Comparison of ENCODE assay signal across 2 cellular contexts in the genomic region with DNA sequence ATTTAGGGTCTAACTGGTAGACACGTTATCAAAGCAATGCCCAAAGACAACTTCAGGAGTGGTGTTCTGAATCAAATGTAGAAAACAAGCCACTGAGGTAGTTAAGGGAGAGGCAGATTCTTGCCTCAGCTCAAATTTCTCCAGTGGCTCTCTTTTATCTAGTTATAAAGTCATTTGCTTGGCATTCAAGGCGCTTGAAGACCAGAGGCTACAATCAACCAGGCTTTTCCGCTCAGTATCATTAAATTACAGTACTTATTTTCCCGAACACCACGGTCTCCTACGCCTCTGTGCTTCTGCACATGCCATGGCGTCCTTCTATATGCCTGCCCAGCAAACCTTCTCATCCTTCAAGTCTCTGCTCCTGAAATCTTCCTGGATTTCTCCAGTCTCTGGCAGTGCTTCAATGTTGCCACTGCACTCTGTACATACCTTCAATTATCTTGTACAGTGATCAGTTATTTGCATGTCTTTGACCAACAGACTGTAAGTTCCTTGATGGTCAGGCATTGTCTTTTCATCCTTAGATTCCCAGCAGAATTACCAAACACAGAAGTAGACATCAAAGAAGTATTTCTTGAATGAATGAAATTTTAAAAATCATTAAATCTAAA.
TF ChIP-seq lines count a peak whose summit lies in the region.

No MANE protein-coding gene starts in this region.

TF ChIP-seq in SK-N-SH, 30 proteins besides CTCF, POLR2A, EP300 and RAD21 (continued from another document):
- TF ChIP-seq, protein P1, sequence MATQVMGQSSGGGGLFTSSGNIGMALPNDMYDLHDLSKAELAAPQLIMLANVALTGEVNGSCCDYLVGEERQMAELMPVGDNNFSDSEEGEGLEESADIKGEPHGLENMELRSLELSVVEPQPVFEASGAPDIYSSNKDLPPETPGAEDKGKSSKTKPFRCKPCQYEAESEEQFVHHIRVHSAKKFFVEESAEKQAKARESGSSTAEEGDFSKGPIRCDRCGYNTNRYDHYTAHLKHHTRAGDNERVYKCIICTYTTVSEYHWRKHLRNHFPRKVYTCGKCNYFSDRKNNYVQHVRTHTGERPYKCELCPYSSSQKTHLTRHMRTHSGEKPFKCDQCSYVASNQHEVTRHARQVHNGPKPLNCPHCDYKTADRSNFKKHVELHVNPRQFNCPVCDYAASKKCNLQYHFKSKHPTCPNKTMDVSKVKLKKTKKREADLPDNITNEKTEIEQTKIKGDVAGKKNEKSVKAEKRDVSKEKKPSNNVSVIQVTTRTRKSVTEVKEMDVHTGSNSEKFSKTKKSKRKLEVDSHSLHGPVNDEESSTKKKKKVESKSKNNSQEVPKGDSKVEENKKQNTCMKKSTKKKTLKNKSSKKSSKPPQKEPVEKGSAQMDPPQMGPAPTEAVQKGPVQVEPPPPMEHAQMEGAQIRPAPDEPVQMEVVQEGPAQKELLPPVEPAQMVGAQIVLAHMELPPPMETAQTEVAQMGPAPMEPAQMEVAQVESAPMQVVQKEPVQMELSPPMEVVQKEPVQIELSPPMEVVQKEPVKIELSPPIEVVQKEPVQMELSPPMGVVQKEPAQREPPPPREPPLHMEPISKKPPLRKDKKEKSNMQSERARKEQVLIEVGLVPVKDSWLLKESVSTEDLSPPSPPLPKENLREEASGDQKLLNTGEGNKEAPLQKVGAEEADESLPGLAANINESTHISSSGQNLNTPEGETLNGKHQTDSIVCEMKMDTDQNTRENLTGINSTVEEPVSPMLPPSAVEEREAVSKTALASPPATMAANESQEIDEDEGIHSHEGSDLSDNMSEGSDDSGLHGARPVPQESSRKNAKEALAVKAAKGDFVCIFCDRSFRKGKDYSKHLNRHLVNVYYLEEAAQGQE (IDR thresholded peaks at IDR 0.05; ENCODE audit: low read depth, low read length): no peak
- TF ChIP-seq NRF1 (IDR thresholded peaks at IDR 0.05; ENCODE audit: low read depth, low read length): no peak
- TF ChIP-seq NFIC (IDR thresholded peaks at IDR 0.05; ENCODE audit: borderline replicate concordance): no peak
- TF ChIP-seq TAF1 (IDR thresholded peaks at IDR 0.05; ENCODE audit: borderline replicate concordance, low read depth, low read length): no peak
- TF ChIP-seq JUND (IDR thresholded peaks at IDR 0.05): no peak
- TF ChIP-seq, protein P2, sequence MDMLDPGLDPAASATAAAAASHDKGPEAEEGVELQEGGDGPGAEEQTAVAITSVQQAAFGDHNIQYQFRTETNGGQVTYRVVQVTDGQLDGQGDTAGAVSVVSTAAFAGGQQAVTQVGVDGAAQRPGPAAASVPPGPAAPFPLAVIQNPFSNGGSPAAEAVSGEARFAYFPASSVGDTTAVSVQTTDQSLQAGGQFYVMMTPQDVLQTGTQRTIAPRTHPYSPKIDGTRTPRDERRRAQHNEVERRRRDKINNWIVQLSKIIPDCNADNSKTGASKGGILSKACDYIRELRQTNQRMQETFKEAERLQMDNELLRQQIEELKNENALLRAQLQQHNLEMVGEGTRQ (IDR thresholded peaks at IDR 0.05; ENCODE audit: borderline replicate concordance, low read depth, low read length): no peak
- TF ChIP-seq RFX5 (IDR thresholded peaks at IDR 0.05; ENCODE audit: low read length): no peak
- no peak for TF ChIP-seq GATA2 (CRISPR knock-in tag; IDR thresholded peaks at IDR 0.05)

TF ChIP-seq in SK-N-SH treated with all-trans-retinoic acid at 6 μM for 48 hours, 23 proteins besides CTCF, POLR2A, EP300 and RAD21 (continued from another document):
- TF ChIP-seq, protein P3, sequence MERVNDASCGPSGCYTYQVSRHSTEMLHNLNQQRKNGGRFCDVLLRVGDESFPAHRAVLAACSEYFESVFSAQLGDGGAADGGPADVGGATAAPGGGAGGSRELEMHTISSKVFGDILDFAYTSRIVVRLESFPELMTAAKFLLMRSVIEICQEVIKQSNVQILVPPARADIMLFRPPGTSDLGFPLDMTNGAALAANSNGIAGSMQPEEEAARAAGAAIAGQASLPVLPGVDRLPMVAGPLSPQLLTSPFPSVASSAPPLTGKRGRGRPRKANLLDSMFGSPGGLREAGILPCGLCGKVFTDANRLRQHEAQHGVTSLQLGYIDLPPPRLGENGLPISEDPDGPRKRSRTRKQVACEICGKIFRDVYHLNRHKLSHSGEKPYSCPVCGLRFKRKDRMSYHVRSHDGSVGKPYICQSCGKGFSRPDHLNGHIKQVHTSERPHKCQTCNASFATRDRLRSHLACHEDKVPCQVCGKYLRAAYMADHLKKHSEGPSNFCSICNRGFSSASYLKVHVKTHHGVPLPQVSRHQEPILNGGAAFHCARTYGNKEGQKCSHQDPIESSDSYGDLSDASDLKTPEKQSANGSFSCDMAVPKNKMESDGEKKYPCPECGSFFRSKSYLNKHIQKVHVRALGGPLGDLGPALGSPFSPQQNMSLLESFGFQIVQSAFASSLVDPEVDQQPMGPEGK (CRISPR knock-in tag; IDR thresholded peaks at IDR 0.05; ENCODE audit: borderline replicate concordance): no peak
- TF ChIP-seq, protein P4, sequence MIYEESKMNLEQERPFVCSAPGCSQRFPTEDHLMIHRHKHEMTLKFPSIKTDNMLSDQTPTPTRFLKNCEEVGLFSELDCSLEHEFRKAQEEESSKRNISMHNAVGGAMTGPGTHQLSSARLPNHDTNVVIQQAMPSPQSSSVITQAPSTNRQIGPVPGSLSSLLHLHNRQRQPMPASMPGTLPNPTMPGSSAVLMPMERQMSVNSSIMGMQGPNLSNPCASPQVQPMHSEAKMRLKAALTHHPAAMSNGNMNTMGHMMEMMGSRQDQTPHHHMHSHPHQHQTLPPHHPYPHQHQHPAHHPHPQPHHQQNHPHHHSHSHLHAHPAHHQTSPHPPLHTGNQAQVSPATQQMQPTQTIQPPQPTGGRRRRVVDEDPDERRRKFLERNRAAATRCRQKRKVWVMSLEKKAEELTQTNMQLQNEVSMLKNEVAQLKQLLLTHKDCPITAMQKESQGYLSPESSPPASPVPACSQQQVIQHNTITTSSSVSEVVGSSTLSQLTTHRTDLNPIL (CRISPR knock-in tag; IDR thresholded peaks at IDR 0.05; ENCODE audit: low read depth): no peak
- TF ChIP-seq RARB (CRISPR knock-in tag; IDR thresholded peaks at IDR 0.05) (no peak), PPARA (CRISPR knock-in tag; IDR thresholded peaks at IDR 0.05; ENCODE audit: borderline replicate concordance) (no peak)
- TF ChIP-seq, protein P5, sequence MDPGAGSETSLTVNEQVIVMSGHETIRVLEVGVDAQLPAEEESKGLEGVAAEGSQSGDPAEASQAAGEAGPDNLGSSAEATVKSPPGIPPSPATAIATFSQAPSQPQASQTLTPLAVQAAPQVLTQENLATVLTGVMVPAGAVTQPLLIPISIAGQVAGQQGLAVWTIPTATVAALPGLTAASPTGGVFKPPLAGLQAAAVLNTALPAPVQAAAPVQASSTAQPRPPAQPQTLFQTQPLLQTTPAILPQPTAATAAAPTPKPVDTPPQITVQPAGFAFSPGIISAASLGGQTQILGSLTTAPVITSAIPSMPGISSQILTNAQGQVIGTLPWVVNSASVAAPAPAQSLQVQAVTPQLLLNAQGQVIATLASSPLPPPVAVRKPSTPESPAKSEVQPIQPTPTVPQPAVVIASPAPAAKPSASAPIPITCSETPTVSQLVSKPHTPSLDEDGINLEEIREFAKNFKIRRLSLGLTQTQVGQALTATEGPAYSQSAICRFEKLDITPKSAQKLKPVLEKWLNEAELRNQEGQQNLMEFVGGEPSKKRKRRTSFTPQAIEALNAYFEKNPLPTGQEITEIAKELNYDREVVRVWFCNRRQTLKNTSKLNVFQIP (CRISPR knock-in tag; IDR thresholded peaks at IDR 0.05; ENCODE audit: borderline replicate concordance, low read depth): no peak
